Comparison of ENCODE assay signal across 23 cellular contexts in genomic region chr2:15693926-15694588, GRCh38.
"Had no signal": no experiment of that assay in that cellular context is flagged by ENCODE, and none has a peak within 500 bp of the region (broad histone marks: within the 10 kb centered on the region; RNA-seq: fewer than 3 reads in every experiment).

No MANE protein-coding gene starts in this region.

- H3K4me3 Mint-ChIP-seq: activated CD4-positive, alpha-beta T cell treated with anti-CD3 and anti-CD28 coated beads, Interleukin-2, amount 10 ng/mL, durations not matched to agents 7 days and 5 days; activated CD8-positive, alpha-beta T cell treated with anti-CD3 and anti-CD28 coated beads, Interleukin-2, amount 10 ng/mL, durations not matched to agents 7 days and 5 days; activated naive CD8-positive, alpha-beta T cell treated with anti-CD3 and anti-CD28 coated beads, Interleukin-2, amount 10 ng/mL, durations not matched to agents 7 days and 5 days; activated T-cell treated with anti-CD3 and anti-CD28 coated beads, Interleukin-2, amount 50 U/mL, for 24 hours; natural killer cell; stimulated activated effector memory CD8-positive, alpha-beta T cell treated with anti-CD3 and anti-CD28 coated beads, Interleukin-12 subunit alpha, Interleukin-12 subunit beta, amount 100 ng/mL, for 72 hours had no signal

- H3K36me3 Mint-ChIP-seq: activated naive CD8-positive, alpha-beta T cell treated with anti-CD3 and anti-CD28 coated beads, Interleukin-2, amount 10 ng/mL, durations not matched to agents 7 days and 5 days; brain; natural killer cell; stimulated activated effector memory CD8-positive, alpha-beta T cell treated with anti-CD3 and anti-CD28 coated beads, Interleukin-12 subunit alpha, Interleukin-12 subunit beta, amount 100 ng/mL, for 72 hours had no signal

- H3K27me3 Mint-ChIP-seq: activated CD4-positive, alpha-beta T cell treated with anti-CD3 and anti-CD28 coated beads, Interleukin-2, amount 10 ng/mL, durations not matched to agents 7 days and 5 days had no signal

- H3K9me3 Mint-ChIP-seq: activated CD4-positive, alpha-beta T cell treated with anti-CD3 and anti-CD28 coated beads, Interleukin-2, amount 10 ng/mL, durations not matched to agents 7 days and 5 days; activated naive CD8-positive, alpha-beta T cell treated with anti-CD3 and anti-CD28 coated beads, Interleukin-2, amount 10 ng/mL, durations not matched to agents 7 days and 5 days; activated T-cell treated with anti-CD3 and anti-CD28 coated beads, Interleukin-2, amount 50 U/mL, for 24 hours; activated T-helper 2 cell treated with anti-CD3 and anti-CD28 coated beads, Interferon-gamma antibody, Interleukin-2, Interleukin-4, amounts not matched to agents 10 μg/mL and 5 μg/mL and 100 μg/mL, durations not matched to agents 14 hours and 24 hours and 36 hours; natural killer cell; stimulated activated effector memory CD8-positive, alpha-beta T cell treated with anti-CD3 and anti-CD28 coated beads, Interleukin-12 subunit alpha, Interleukin-12 subunit beta, amount 100 ng/mL, for 72 hours had no signal

- H3K4me1 Mint-ChIP-seq: activated CD4-positive, alpha-beta T cell treated with anti-CD3 and anti-CD28 coated beads, Interleukin-2, amount 10 ng/mL, durations not matched to agents 7 days and 5 days; activated naive CD8-positive, alpha-beta T cell treated with anti-CD3 and anti-CD28 coated beads, Interleukin-2, amount 10 ng/mL, durations not matched to agents 7 days and 5 days; natural killer cell; stimulated activated effector memory CD8-positive, alpha-beta T cell treated with anti-CD3 and anti-CD28 coated beads, Interleukin-12 subunit alpha, Interleukin-12 subunit beta, amount 100 ng/mL, for 72 hours had no signal

- H3K4me3 ChIP-seq: lung, right lobe of liver, stomach, vagina had no signal

- ATAC-seq: activated CD8-positive, alpha-beta T cell treated with anti-CD3 and anti-CD28 coated beads, Interleukin-2, amount 10 ng/mL, durations not matched to agents 7 days and 5 days; left colon; natural killer cell; right lobe of liver; stimulated activated effector memory CD8-positive, alpha-beta T cell treated with anti-CD3 and anti-CD28 coated beads, Interleukin-12 subunit alpha, Interleukin-12 subunit beta, amount 100 ng/mL, for 72 hours had no signal

- H3K36me3 ChIP-seq: right lobe of liver, stomach, vagina had no signal

- H3K27ac ChIP-seq: epithelial cell of prostate, right lobe of liver, stomach, vagina had no signal

- H3K27ac Mint-ChIP-seq: activated CD4-positive, alpha-beta T cell treated with anti-CD3 and anti-CD28 coated beads, Interleukin-2, amount 10 ng/mL, durations not matched to agents 7 days and 5 days; activated CD8-positive, alpha-beta T cell treated with anti-CD3 and anti-CD28 coated beads, Interleukin-2, amount 10 ng/mL, durations not matched to agents 7 days and 5 days; activated naive CD8-positive, alpha-beta T cell treated with anti-CD3 and anti-CD28 coated beads, Interleukin-2, amount 10 ng/mL, durations not matched to agents 7 days and 5 days; activated T-cell treated with anti-CD3 and anti-CD28 coated beads, Interleukin-2, amount 50 U/mL, for 24 hours; activated T-helper 2 cell treated with anti-CD3 and anti-CD28 coated beads, Interferon-gamma antibody, Interleukin-2, Interleukin-4, amounts not matched to agents 10 μg/mL and 5 μg/mL and 100 μg/mL, durations not matched to agents 14 hours and 24 hours and 36 hours; natural killer cell; progenitor cell of endocrine pancreas; stimulated activated effector memory CD8-positive, alpha-beta T cell treated with anti-CD3 and anti-CD28 coated beads, Interleukin-12 subunit alpha, Interleukin-12 subunit beta, amount 100 ng/mL, for 72 hours had no signal

- H3K27me3 ChIP-seq: right lobe of liver, vagina had no signal

- H3K9me3 ChIP-seq: right lobe of liver, stomach, vagina had no signal

- H3K4me1 ChIP-seq: right lobe of liver, stomach, vagina had no signal

- DNase-seq: activated CD4-positive, alpha-beta T cell treated with anti-CD3 and anti-CD28 coated beads, Interleukin-2, amount 10 ng/mL, durations not matched to agents 7 days and 5 days; activated CD8-positive, alpha-beta T cell treated with anti-CD3 and anti-CD28 coated beads, Interleukin-2, amount 10 ng/mL, durations not matched to agents 7 days and 5 days; activated naive CD4-positive, alpha-beta T cell treated with Interleukin-2 at 50 U/mL for 16 hours; activated naive CD8-positive, alpha-beta T cell treated with anti-CD3 and anti-CD28 coated beads, Interleukin-2, amount 10 ng/mL, durations not matched to agents 7 days and 5 days; activated T-cell treated with anti-CD3 and anti-CD28 coated beads, Interleukin-2, amount 50 U/mL, for 24 hours; caudate nucleus; foreskin melanocyte; hypothalamus; islet precursor cell; left colon; natural killer cell; right lobe of liver; stimulated activated CD4-positive, alpha-beta T cell treated with anti-CD3 and anti-CD28 coated beads, Interleukin-4, amount 100 ng/mL, for 24 hours; stomach; T-helper 9 cell; trophoblast cell had no signal
